ENCODE assay signal across 17 cellular contexts in the genomic region with DNA sequence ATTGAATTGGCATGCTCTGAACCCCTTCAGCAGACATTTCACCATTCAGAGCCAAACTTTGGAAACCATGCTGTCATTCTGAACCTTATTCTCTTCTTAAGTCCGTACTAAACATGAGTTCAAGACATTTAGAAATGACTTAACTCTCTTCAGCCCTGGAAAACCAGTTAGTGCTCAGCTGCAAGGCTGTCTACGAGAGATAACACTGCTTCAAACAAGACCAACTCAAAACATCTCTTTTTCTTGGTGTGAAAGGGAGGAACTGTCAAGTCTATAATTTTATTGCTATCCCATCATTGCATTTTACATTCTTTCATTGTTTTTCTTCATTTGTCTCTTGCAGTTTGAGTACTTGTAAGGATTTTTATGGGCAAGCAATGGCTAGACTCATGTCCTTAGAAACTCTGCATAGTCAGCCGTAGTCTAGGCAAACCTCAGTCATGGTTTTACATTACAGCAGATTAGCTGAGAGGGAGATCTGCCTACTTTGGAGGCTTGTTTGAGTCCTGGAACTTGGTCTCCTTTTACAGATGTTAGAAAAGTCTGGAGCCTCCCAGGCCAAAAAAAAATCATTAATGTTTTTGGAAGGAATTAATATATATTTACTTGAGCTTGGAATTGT.
"Had no signal": no experiment of that assay in that cellular context is flagged by ENCODE, and none has a peak within 500 bp of the region (broad histone marks: within the 10 kb centered on the region; RNA-seq: fewer than 3 reads in every experiment).

No MANE protein-coding gene starts in this region.

- H2AFZ ChIP-seq: parathyroid adenoma had no signal

- H3K27me3 ChIP-seq: left lung, sigmoid colon, upper lobe of right lung had no signal

- ATAC-seq: activated CD4-positive, alpha-beta T cell treated with anti-CD3 and anti-CD28 coated beads for 36 hours; effector memory CD8-positive, alpha-beta T cell; left lung; stimulated activated naive B cell treated with anti-CD40 and anti-IgM and Interleukin-4, amounts not matched to agents 10 μg/mL and 1 μg/mL and 100 μg/mL, for 72 hours; upper lobe of right lung had no signal

- DNase-seq: activated CD4-positive, alpha-beta T cell treated with anti-CD3 and anti-CD28 coated beads for 36 hours; activated CD4-positive, alpha-beta T cell treated with anti-CD3 and anti-CD28 coated beads, Interleukin-2, amount 50 U/mL, for 48 hours; activated gamma-delta T cell; effector memory CD8-positive, alpha-beta T cell; foreskin melanocyte; glutamatergic neuron; left lung; mammary epithelial cell; sigmoid colon; stimulated activated naive B cell treated with anti-CD40 and anti-IgM and Interleukin-4, amounts not matched to agents 10 μg/mL and 1 μg/mL and 100 μg/mL, for 72 hours; T-helper 1 cell; T-helper 9 cell; upper lobe of right lung had no signal

- H3K27ac ChIP-seq: epithelial cell of prostate, left lung, parathyroid adenoma, upper lobe of right lung had no signal

- H3K9ac ChIP-seq: parathyroid adenoma had no signal

- H3K4me3 ChIP-seq: left lung, sigmoid colon, upper lobe of right lung had no signal

- H3K4me1 ChIP-seq: left lung, parathyroid adenoma, upper lobe of right lung had no signal

- H3K79me2 ChIP-seq: parathyroid adenoma had no signal

- H3K9me3 ChIP-seq: left lung, sigmoid colon, upper lobe of right lung had no signal

- FAIRE-seq: bronchial epithelial cell, keratinocyte had no signal

- H3K36me3 ChIP-seq: left lung, sigmoid colon, upper lobe of right lung had no signal
